Comparison of ENCODE assay signal across 21 cellular contexts in genomic region chr6:17709476-17709875, GRCh38.
"Had no signal": no experiment of that assay in that cellular context is flagged by ENCODE, and none has a peak within 500 bp of the region (broad histone marks: within the 10 kb centered on the region; RNA-seq: fewer than 3 reads in every experiment).

No MANE protein-coding gene starts in this region.

- H3K9me3 Mint-ChIP-seq: nephron; stimulated activated effector memory CD8-positive, alpha-beta T cell treated with anti-CD3 and anti-CD28 coated beads, Interleukin-12 subunit alpha, Interleukin-12 subunit beta, amount 100 ng/mL, for 72 hours had no signal

- H3K9ac ChIP-seq: neural progenitor cell had no signal

- ATAC-seq: left lobe of liver; naive thymus-derived CD4-positive, alpha-beta T cell; sciatic nerve; stimulated activated effector memory CD8-positive, alpha-beta T cell treated with anti-CD3 and anti-CD28 coated beads, Interleukin-12 subunit alpha, Interleukin-12 subunit beta, amount 100 ng/mL, for 72 hours had no signal

- H3K27ac ChIP-seq: dorsolateral prefrontal cortex, neural progenitor cell, prostate gland, right atrium auricular region, stomach, testis, tibial artery, upper lobe of left lung had no signal

- H3K4me3 Mint-ChIP-seq: neural progenitor cell; stimulated activated effector memory CD8-positive, alpha-beta T cell treated with anti-CD3 and anti-CD28 coated beads, Interleukin-12 subunit alpha, Interleukin-12 subunit beta, amount 100 ng/mL, for 72 hours had no signal

- DNase-seq: dorsolateral prefrontal cortex; effector CD4-positive, alpha-beta T cell; head of caudate nucleus; kidney; mesendoderm; midbrain; naive thymus-derived CD4-positive, alpha-beta T cell; stimulated activated CD4-positive, alpha-beta T cell treated with anti-CD3 and anti-CD28 coated beads, Interleukin-2, amount 100 ng/mL, for 24 hours; stimulated activated CD4-positive, alpha-beta T cell treated with anti-CD3 and anti-CD28 coated beads, Interleukin-4, amount 100 ng/mL, for 24 hours; stimulated activated naive CD4-positive, alpha-beta T cell treated with Interleukin-2 at 50 U/mL for 16 hours; stomach; testis; tibial artery; upper lobe of left lung had no signal

- H2AFZ ChIP-seq: neural progenitor cell had no signal

- H3K4me3 ChIP-seq: dorsolateral prefrontal cortex, neural progenitor cell, prostate gland, right atrium auricular region, stomach, testis, tibial artery, upper lobe of left lung had no signal

- H3K4me1 ChIP-seq: prostate gland had no signal

- H3K9me3 ChIP-seq: prostate gland, right atrium auricular region, stomach, testis, tibial artery, upper lobe of left lung had no signal

- H3K36me3 ChIP-seq: neural progenitor cell, prostate gland, right atrium auricular region, stomach, tibial artery, upper lobe of left lung had no signal

- H3K27ac Mint-ChIP-seq: nephron; neural progenitor cell; stimulated activated effector memory CD8-positive, alpha-beta T cell treated with anti-CD3 and anti-CD28 coated beads, Interleukin-12 subunit alpha, Interleukin-12 subunit beta, amount 100 ng/mL, for 72 hours had no signal

- H3K27me3 ChIP-seq: dorsolateral prefrontal cortex, neural progenitor cell, right atrium auricular region, stomach, testis, tibial artery, upper lobe of left lung had no signal

- H3K4me2 ChIP-seq: neural progenitor cell had no signal
